1 cellular context compared by ENCODE assay signal in genomic region chr11:9613830-9614762, GRCh38.
TF ChIP-seq lines count a peak whose summit lies in the region.

No MANE protein-coding gene starts in this region.

TF ChIP-seq in K562, 482 proteins besides CTCF, POLR2A, EP300 and RAD21 (continued from another document and continues in another):
- TF ChIP-seq ZBTB11 (CRISPR knock-in tag; IDR thresholded peaks at IDR 0.05), result 0 out of 6 replicates have a peak, but pooled peaks of 1 of the 3 experiments have one; percentile 6
- no peak for TF ChIP-seq POLR2B (IDR thresholded peaks at IDR 0.05; ENCODE audit: low read depth, partially characterized antibody)
- TF ChIP-seq NFIC (IDR thresholded peaks at IDR 0.05), result peak; percentile 38; the same call in 1 of the 2 replicates
- TF ChIP-seq FOXA1 (IDR thresholded peaks at IDR 0.05; ENCODE audit: borderline replicate concordance), result no peak
- peak; percentile 73; the same call in 1 of the 2 replicates for TF ChIP-seq ZHX1 (conservative IDR thresholded peaks at IDR 0.05; ENCODE audit: low read length)
- no peak for TF ChIP-seq CEBPG (CRISPR knock-in tag; IDR thresholded peaks at IDR 0.05)
- TF ChIP-seq CEBPG (tag; conservative IDR thresholded peaks at IDR 0.05 in 1 of 2, IDR thresholded peaks at IDR 0.05 in 1 of 2), result no peak
- TF ChIP-seq SMAD4 (CRISPR knock-in tag; conservative IDR thresholded peaks at IDR 0.05), result peak; percentile 96
- peak; percentile 9; the same call in 1 of the 2 replicates for TF ChIP-seq AFF4 (CRISPR knock-in tag; IDR thresholded peaks at IDR 0.05)
- TF ChIP-seq E2F6 (IDR thresholded peaks at IDR 0.05; ENCODE audit: borderline replicate concordance in 1 of 2, extremely low read depth in 1 of 2, insufficient read depth in 1 of 2, insufficient read length in 1 of 2, low read depth in 1 of 2, low read length in 1 of 2, poor library complexity in 1 of 2, severe bottlenecking in 1 of 2), result peak; percentile 83 to 87
- no peak for TF ChIP-seq SRF (CRISPR knock-in tag; IDR thresholded peaks at IDR 0.05)
- no peak for TF ChIP-seq RFX1 (IDR thresholded peaks at IDR 0.05)
- no peak for TF ChIP-seq RBM22 (IDR thresholded peaks at IDR 0.05; ENCODE audit: low read depth, low read length, poor library complexity, severe bottlenecking)
- no peak for TF ChIP-seq PATZ1 (CRISPR knock-in tag; IDR thresholded peaks at IDR 0.05; ENCODE audit: borderline replicate concordance)
- no peak for TF ChIP-seq BRF1 (IDR thresholded peaks at IDR 0.05; ENCODE audit: borderline replicate concordance, extremely low read depth, insufficient read length)
- no peak for TF ChIP-seq MECOM (CRISPR knock-in tag; IDR thresholded peaks at IDR 0.05)
- no peak for TF ChIP-seq ELK3 (CRISPR knock-in tag; IDR thresholded peaks at IDR 0.05)
- no peak for TF ChIP-seq CREBBP (IDR thresholded peaks at IDR 0.05; ENCODE audit: low read depth, low read length)
- TF ChIP-seq SNAPC5 (CRISPR knock-in tag; IDR thresholded peaks at IDR 0.05), result no peak
- TF ChIP-seq BRCA1 (IDR thresholded peaks at IDR 0.05), result no peak
- no peak for TF ChIP-seq BRCA1 (CRISPR knock-in tag; IDR thresholded peaks at IDR 0.05)
- TF ChIP-seq ZSCAN29 (IDR thresholded peaks at IDR 0.05), result no peak
- no peak for TF ChIP-seq NCOA2 (IDR thresholded peaks at IDR 0.05; ENCODE audit: partially characterized antibody in 2 of 2)
- peak; percentile 50; the same call in 1 of the 2 replicates for TF ChIP-seq ZBTB33 (CRISPR knock-in tag; IDR thresholded peaks at IDR 0.05)
- TF ChIP-seq MEIS2 (IDR thresholded peaks at IDR 0.05; ENCODE audit: partially characterized antibody), result no peak
- no peak for TF ChIP-seq STAT5A (IDR thresholded peaks at IDR 0.05; ENCODE audit: borderline replicate concordance, low read length)
- TF ChIP-seq ARHGAP35 (IDR thresholded peaks at IDR 0.05; ENCODE audit: partially characterized antibody), result no peak
- TF ChIP-seq JUN (IDR thresholded peaks at IDR 0.05; ENCODE audit: borderline replicate concordance, low read depth, low read length), result no peak; the same call in 1 of the 2 replicates
- TF ChIP-seq JUN (CRISPR knock-in tag; IDR thresholded peaks at IDR 0.05; ENCODE audit: borderline replicate concordance), result no peak
- TF ChIP-seq RBM17 (IDR thresholded peaks at IDR 0.05; ENCODE audit: borderline replicate concordance, low read depth, low read length), result no peak
- peak; percentile 49 for TF ChIP-seq ARID4B (CRISPR knock-in tag; IDR thresholded peaks at IDR 0.05)
- TF ChIP-seq NUFIP1 (IDR thresholded peaks at IDR 0.05; ENCODE audit: partially characterized antibody), result no peak
- peak; percentile 67 to 69 for TF ChIP-seq NRF1 (conservative IDR thresholded peaks at IDR 0.05 in 1 of 2, IDR thresholded peaks at IDR 0.05 in 1 of 2)
- peak; percentile 59; the same call in 1 of the 2 replicates for TF ChIP-seq KLF1 (tag; IDR thresholded peaks at IDR 0.05)
- TF ChIP-seq ARID2 (IDR thresholded peaks at IDR 0.05), result no peak; the same call in 1 of the 2 replicates
